Comparison of ENCODE assay signal across 1 cellular context in genomic region chr15:25677719-25678497, GRCh38.
TF ChIP-seq lines count a peak whose summit lies in the region.

No MANE protein-coding gene starts in this region.

TF ChIP-seq in WTC11, 78 proteins besides CTCF, POLR2A, EP300 and RAD21 (continued from another document):
- TF ChIP-seq ATF3 (CRISPR knock-in tag; conservative IDR thresholded peaks at IDR 0.05) (no peak), AFF4 (CRISPR knock-in tag; IDR thresholded peaks at IDR 0.05; ENCODE audit: borderline replicate concordance) (no peak), TP53 (CRISPR knock-in tag; IDR thresholded peaks at IDR 0.05) (no peak), ZNF512 (CRISPR knock-in tag; IDR thresholded peaks at IDR 0.05; ENCODE audit: borderline replicate concordance) (no peak), ZNF423 (CRISPR knock-in tag; IDR thresholded peaks at IDR 0.05) (no peak), JAZF1 (CRISPR knock-in tag; IDR thresholded peaks at IDR 0.05) (no peak), ZNF138 (CRISPR knock-in tag; conservative IDR thresholded peaks at IDR 0.05) (no peak), ARID4B (CRISPR knock-in tag; IDR thresholded peaks at IDR 0.05; ENCODE audit: borderline replicate concordance) (no peak), PRDM15 (CRISPR knock-in tag; IDR thresholded peaks at IDR 0.05) (no peak), FOXJ3 (CRISPR knock-in tag; IDR thresholded peaks at IDR 0.05; ENCODE audit: borderline replicate concordance) (no peak), RORB (CRISPR knock-in tag; IDR thresholded peaks at IDR 0.05) (no peak)
